Comparison of ENCODE assay signal across 23 cellular contexts in genomic region chr13:70357031-70357430, GRCh38.
"Had no signal": no experiment of that assay in that cellular context is flagged by ENCODE, and none has a peak within 500 bp of the region (broad histone marks: within the 10 kb centered on the region; RNA-seq: fewer than 3 reads in every experiment).

No MANE protein-coding gene starts in this region.

- H3K27me3 ChIP-seq: neutrophil, pancreas, right lobe of liver, sigmoid colon, stomach, thyroid gland, tibial nerve, upper lobe of left lung, vagina had no signal

- DNase-seq: natural killer cell; nucleus accumbens; pancreas; right cardiac atrium; right lobe of liver; sigmoid colon; small intestine; stimulated activated CD4-positive, alpha-beta T cell treated with anti-CD3 and anti-CD28 coated beads, Interleukin-15, amount 100 ng/mL, for 24 hours; stimulated activated CD4-positive, alpha-beta T cell treated with anti-CD3 and anti-CD28 coated beads, Interleukin-2, amount 100 ng/mL, for 24 hours; stimulated activated CD4-positive, alpha-beta T cell treated with anti-CD3 and anti-CD28 coated beads, Interleukin-2, amount 100 ng/mL, for 48 hours; stimulated activated CD4-positive, alpha-beta T cell treated with anti-CD3 and anti-CD28 coated beads, Interleukin-4, amount 100 ng/mL, for 24 hours; stimulated activated naive B cell treated with anti-CD40 and anti-IgM and Interleukin-4, amounts not matched to agents 10 μg/mL and 1 μg/mL and 100 μg/mL, for 72 hours; stimulated activated naive CD4-positive, alpha-beta T cell treated with Interleukin-2 at 50 U/mL for 16 hours; stomach; thyroid gland; trophoblast cell; upper lobe of left lung had no signal

- H3K27ac ChIP-seq: neutrophil, pancreas, prostate gland, right lobe of liver, sigmoid colon, stomach, thoracic aorta, thyroid gland, tibial nerve, upper lobe of left lung, vagina had no signal

- H3K4me3 ChIP-seq: pancreas, prostate gland, right lobe of liver, sigmoid colon, stomach, thoracic aorta, thyroid gland, tibial nerve, upper lobe of left lung, vagina had no signal

- ATAC-seq: natural killer cell; pancreas; right cardiac atrium; stimulated activated effector memory CD8-positive, alpha-beta T cell treated with anti-CD3 and anti-CD28 coated beads, Interleukin-12 subunit alpha, Interleukin-12 subunit beta, amount 100 ng/mL, for 72 hours; stimulated activated naive B cell treated with anti-CD40 and anti-IgM and Interleukin-4, amounts not matched to agents 10 μg/mL and 1 μg/mL and 100 μg/mL, for 72 hours had no signal

- H3K9me3 ChIP-seq: neutrophil, pancreas, prostate gland, right lobe of liver, sigmoid colon, stomach, thoracic aorta, thyroid gland, tibial nerve, upper lobe of left lung, vagina had no signal

- H3K36me3 ChIP-seq: neutrophil, pancreas, prostate gland, right lobe of liver, sigmoid colon, stomach, thoracic aorta, thyroid gland, tibial nerve, upper lobe of left lung, vagina had no signal

- H3K4me1 ChIP-seq: pancreas, prostate gland, right lobe of liver, sigmoid colon, stomach, thyroid gland, tibial nerve, upper lobe of left lung, vagina had no signal
